Comparison of ENCODE assay signal across 10 cellular contexts in genomic region chr11:72737341-72737740, GRCh38. TPM values are rescaled to one million over a fixed set of nuclear protein-coding genes. Genes with fewer than 3 reads are reported as not detected.
DNase-seq lines count a peak whose midpoint lies in the region; TF ChIP-seq lines count a peak whose summit lies in the region.
"Had no signal": no experiment of that assay in that cellular context is flagged by ENCODE, and none has a peak within 500 bp of the region (broad histone marks: within the 10 kb centered on the region; RNA-seq: fewer than 3 reads in every experiment).

No MANE protein-coding gene starts in this region.

- no peaks in the 10 kb centered on the region for H3K36me3 Mint-ChIP-seq in CD4-positive, alpha-beta memory T cell
- H3K36me3 Mint-ChIP-seq in endothelial cell (ENCODE audit: low read depth, unreplicated experiment): peaks cover 8% of the 10 kb centered on the region
- H3K36me3 Mint-ChIP-seq: brain had no signal

- no peaks in the 10 kb centered on the region for H3K36me3 ChIP-seq in CD4-positive, alpha-beta memory T cell (ENCODE audit: insufficient read depth, low read length)
- H3K36me3 ChIP-seq in OCI-LY1 (ENCODE audit: insufficient read depth, low read length) (peaks cover 1% of the 10 kb centered on the region), osteoblast (ENCODE audit: insufficient read depth, low read length) (no peaks in the 10 kb centered on the region), BE2C (no peaks in the 10 kb centered on the region)

- POLR2A ChIA-PET in CD4-positive, alpha-beta memory T cell (lab: Charles Lee; ENCODE audit: partially characterized antibody): interaction anchor here (1.2 to 2.6 kb wide), 7 partner anchors 12 to 76 kb away, joined by 3 to 9 read pairs (median 5); partner anchors contain the start of genes ARAP1 and STARD10

- H3K4me1 ChIP-seq in CD4-positive, alpha-beta memory T cell (ENCODE audit: insufficient read depth, low read length): peaks cover 66% of the 10 kb centered on the region
- peaks cover 63% of the 10 kb centered on the region for H3K4me1 ChIP-seq in OCI-LY1 (ENCODE audit: insufficient read depth, low read length, severe bottlenecking)
- peaks cover 51% of the 10 kb centered on the region for H3K4me1 ChIP-seq in osteoblast (ENCODE audit: insufficient read depth, low read length)
- peaks cover 21% of the 10 kb centered on the region for H3K4me1 ChIP-seq in BE2C

- H3K9me3 ChIP-seq in CD4-positive, alpha-beta memory T cell (ENCODE audit: control insufficient read depth in 1 of 2, low read length in 2 of 2): no peaks in the 10 kb centered on the region
- no peaks in the 10 kb centered on the region for H3K9me3 ChIP-seq in OCI-LY1 (ENCODE audit: low read length)
- H3K9me3 ChIP-seq in osteoblast (ENCODE audit: low read depth, low read length): no peaks in the 10 kb centered on the region
- no peaks in the 10 kb centered on the region for H3K9me3 ChIP-seq in BE2C

- no peaks in the 10 kb centered on the region for H3K27me3 ChIP-seq in CD4-positive, alpha-beta memory T cell (ENCODE audit: insufficient read depth, low read length)
- H3K27me3 ChIP-seq in OCI-LY1 (ENCODE audit: insufficient read depth, low read length) (no peaks in the 10 kb centered on the region), osteoblast (ENCODE audit: insufficient read depth, low read length) (no peaks in the 10 kb centered on the region), BE2C (no peaks in the 10 kb centered on the region)

- no peak overlapping the region for H3K4me3 ChIP-seq in CD4-positive, alpha-beta memory T cell (ENCODE audit: low read length in 2 of 2)
- no peak overlapping the region for H3K4me3 ChIP-seq in OCI-LY1 (ENCODE audit: low read depth, low read length, poor library complexity, severe bottlenecking)
- no peak overlapping the region for H3K4me3 ChIP-seq in osteoblast (ENCODE audit: insufficient read depth, low read length)
- H3K4me3 ChIP-seq in BE2C (ENCODE audit: low read depth, low read length): no peak overlapping the region

- H3K27me3 Mint-ChIP-seq in CD4-positive, alpha-beta memory T cell: no peaks in the 10 kb centered on the region
- H3K27me3 Mint-ChIP-seq in endothelial cell (ENCODE audit: unreplicated experiment): peaks cover 3% of the 10 kb centered on the region

- peaks cover 46 to 73% (median 61%) of the 10 kb centered on the region in 4 donors for H3K4me1 Mint-ChIP-seq in CD4-positive, alpha-beta memory T cell
- H3K4me1 Mint-ChIP-seq in endothelial cell (ENCODE audit: unreplicated experiment): peaks cover 49% of the 10 kb centered on the region

- peak overlapping the region; percentile 14; the same call in 1 of the 2 replicates for H3K4me2 ChIP-seq in OCI-LY1 (ENCODE audit: low read length)
- no peak overlapping the region for H3K4me2 ChIP-seq in osteoblast (ENCODE audit: insufficient read depth, low read length)

- intact Hi-C loops in CD4-positive, alpha-beta memory T cell (cut with micrococcal nuclease): loop anchor here (2.0 kb wide), 1 partner anchor 15 kb away; the partner anchor contains the start of gene ARAP1

- DNase-seq in CD4-positive, alpha-beta memory T cell: no peak
- DNase-seq in endothelial cell (ENCODE audit: low spot score): no peak
- peak; percentile 66 for DNase-seq in osteoblast (ENCODE audit: insufficient read length, low spot score, missing footprints)
- DNase-seq in cortex of kidney (lab: John Stamatoyannopoulos, UW): no peak
- no peak for DNase-seq in BE2C
- DNase-seq in GDM1 (lab: John Stamatoyannopoulos, UW): no peak
- DNase-seq in activated CD4-positive, CD25-positive, alpha-beta regulatory T cell treated with anti-CD3 and anti-CD28 coated beads, Interleukin-2, amount 50 U/mL, for 72 hours: no peak

- peak overlapping the region; percentile 35; the same call in 1 of the 2 replicates for H3K9ac ChIP-seq in OCI-LY1 (ENCODE audit: low read length)

- H2AFZ ChIP-seq in OCI-LY1 (ENCODE audit: low read length) (no peak overlapping the region), osteoblast (ENCODE audit: low read length) (no peak overlapping the region)

- CTCF ChIA-PET in CD4-positive, alpha-beta memory T cell (lab: Charles Lee; ENCODE audit: partially characterized antibody): interaction anchor here (1.1 to 1.9 kb wide), 4 partner anchors 10 to 57 kb away, joined by 4 to 9 read pairs (median 6); partner anchors contain the start of gene STARD10

- peak overlapping the region; percentile 89 to 100 (median 98) for H3K27ac Mint-ChIP-seq in CD4-positive, alpha-beta memory T cell
- peak overlapping the region; percentile 70 for H3K27ac Mint-ChIP-seq in endothelial cell (ENCODE audit: unreplicated experiment)

- H3K9me2 ChIP-seq in OCI-LY1 (ENCODE audit: low read depth, low read length): no peaks in the 10 kb centered on the region

- no peaks in the 10 kb centered on the region for H3K9me3 Mint-ChIP-seq in CD4-positive, alpha-beta memory T cell
- H3K9me3 Mint-ChIP-seq in endothelial cell (ENCODE audit: unreplicated experiment): no peaks in the 10 kb centered on the region
- H3K9me3 Mint-ChIP-seq: nephron had no signal

- peak overlapping the region in 6 of 8 donors; percentile 27 to 74 (median 60) for H3K4me3 Mint-ChIP-seq in CD4-positive, alpha-beta memory T cell
- H3K4me3 Mint-ChIP-seq in endothelial cell (ENCODE audit: unreplicated experiment): peak overlapping the region; percentile 5
- H3K4me3 Mint-ChIP-seq: brain, nephron had no signal

- H4K20me1 ChIP-seq in OCI-LY1 (ENCODE audit: insufficient read depth, low read length): no peaks in the 10 kb centered on the region
- peaks cover 3% of the 10 kb centered on the region for H4K20me1 ChIP-seq in osteoblast (ENCODE audit: insufficient read depth, low read length)

- TF ChIP-seq CTCF in OCI-LY1 (IDR thresholded peaks at IDR 0.05; ENCODE audit: low read length) (no peak), endothelial cell (IDR thresholded peaks at IDR 0.05; ENCODE audit: unreplicated experiment) (no peak), osteoblast (IDR thresholded peaks at IDR 0.05; ENCODE audit: extremely low read depth, low read depth, low read length) (no peak), BE2C (IDR thresholded peaks at IDR 0.05; ENCODE audit: low read depth, low read length) (no peak)

- no peaks in the 10 kb centered on the region for H3F3A ChIP-seq in OCI-LY1 (ENCODE audit: insufficient read depth, low read length)

- peak overlapping the region; percentile 54 for H3K27ac ChIP-seq in CD4-positive, alpha-beta memory T cell (ENCODE audit: low read depth, low read length)
- peak overlapping the region; percentile 89 for H3K27ac ChIP-seq in OCI-LY1 (ENCODE audit: low read depth, low read length, poor library complexity, severe bottlenecking)
- peak overlapping the region; percentile 67 for H3K27ac ChIP-seq in osteoblast (ENCODE audit: low read depth, low read length)

- H3K79me2 ChIP-seq in OCI-LY1 (ENCODE audit: insufficient read depth, low read length): no peaks in the 10 kb centered on the region
- H3K79me2 ChIP-seq in osteoblast (ENCODE audit: insufficient read depth, low read length): peaks cover 74% of the 10 kb centered on the region

RNA-seq across cellular contexts. Expression of gene ARAP1, which starts 14.9 kb away (rescaled TPM):
- 100 to 1,000 TPM; 144 to 157 TPM for total RNA-seq in CD4-positive, alpha-beta memory T cell
- 10 to 100 TPM in 1 of 2 donors, 1 to 10 TPM in 1; 9.5 to 36.8 TPM for polyA plus RNA-seq in CD4-positive, alpha-beta memory T cell
- 55.1 TPM for total RNA-seq in endothelial cell (ENCODE audit: unreplicated experiment)
- 91.6 and 95.2 TPM in 2 replicates for total RNA-seq in osteoblast
- 43.3 TPM for polyA plus RNA-seq in BE2C (2012; ENCODE audit: insufficient read depth, insufficient read length, low read depth)

RNA-seq across cellular contexts. Expression of gene STARD10, which starts 56.5 kb away (rescaled TPM):
- 10 to 100 TPM; 23.0 to 23.5 TPM for total RNA-seq in CD4-positive, alpha-beta memory T cell
- 10 to 100 TPM; 24.9 to 27.0 TPM for polyA plus RNA-seq in CD4-positive, alpha-beta memory T cell
- total RNA-seq in endothelial cell (ENCODE audit: unreplicated experiment) (13.4 TPM), osteoblast (25.3 and 25.7 TPM in 2 replicates)
- polyA plus RNA-seq in BE2C (2012; ENCODE audit: insufficient read depth, insufficient read length, low read depth): 71.9 TPM
